ENCODE assay signal across 8 cellular contexts in genomic region chr20:15236812-15237211, GRCh38.
DNase-seq lines count a peak whose midpoint lies in the region; ATAC-seq and TF ChIP-seq lines count a peak whose summit lies in the region.

No MANE protein-coding gene starts in this region.

- H3K4me3 ChIP-seq in colonic mucosa = no peak overlapping the region

- no peaks in the 10 kb centered on the region for H3K4me1 ChIP-seq in colonic mucosa

- no peak overlapping the region for H3K27ac Mint-ChIP-seq in activated CD8-positive, alpha-beta T cell treated with anti-CD3 and anti-CD28 coated beads for 36 hours
- H3K27ac Mint-ChIP-seq in activated CD8-positive, alpha-beta T cell treated with anti-CD3 and anti-CD28 coated beads, Interleukin-2, amount 10 ng/mL, durations not matched to agents 7 days and 5 days = no peak overlapping the region

- H3K9ac ChIP-seq in colonic mucosa (ENCODE audit: low read depth in 2 of 2, low read length in 2 of 2) = no peak overlapping the region

- peak; percentile 48 for TF ChIP-seq CTCF in activated CD8-positive, alpha-beta T cell treated with anti-CD3 and anti-CD28 coated beads for 36 hours (IDR thresholded peaks at IDR 0.05)
- peak; percentile 37 for TF ChIP-seq CTCF in colonic mucosa (IDR thresholded peaks at IDR 0.05)

- no peak overlapping the region for H3K27ac ChIP-seq in colonic mucosa

- H3K27me3 Mint-ChIP-seq in activated CD8-positive, alpha-beta T cell treated with anti-CD3 and anti-CD28 coated beads for 36 hours = no peaks in the 10 kb centered on the region
- H3K27me3 Mint-ChIP-seq in activated CD8-positive, alpha-beta T cell treated with anti-CD3 and anti-CD28 coated beads, Interleukin-2, amount 10 ng/mL, durations not matched to agents 7 days and 5 days (ENCODE audit: low read depth) = no peaks in the 10 kb centered on the region

- H3K27me3 ChIP-seq in colonic mucosa = no peaks in the 10 kb centered on the region

- no peaks in the 10 kb centered on the region for H3K36me3 ChIP-seq in colonic mucosa

- H3K9me3 Mint-ChIP-seq in activated CD8-positive, alpha-beta T cell treated with anti-CD3 and anti-CD28 coated beads for 36 hours = no peaks in the 10 kb centered on the region
- H3K9me3 Mint-ChIP-seq in activated CD8-positive, alpha-beta T cell treated with anti-CD3 and anti-CD28 coated beads, Interleukin-2, amount 10 ng/mL, durations not matched to agents 7 days and 5 days (ENCODE audit: insufficient read depth) = no peaks in the 10 kb centered on the region

- peak; percentile 33 for DNase-seq in activated CD8-positive, alpha-beta T cell treated with anti-CD3 and anti-CD28 coated beads for 36 hours
- DNase-seq in activated CD8-positive, alpha-beta T cell treated with anti-CD3 and anti-CD28 coated beads, Interleukin-2, amount 10 ng/mL, durations not matched to agents 7 days and 5 days = no peak
- DNase-seq in NCI-H1694 treated with DMSO at 0.1 percent for 48 hours (lab: John Stamatoyannopoulos, UW) = peak; percentile 0
- DNase-seq in colonic mucosa = peak; percentile 32
- DNase-seq in non-pigmented ciliary epithelial cell (ENCODE audit: low read depth) = peak; percentile 30
- no peak for DNase-seq in OCI-M2 (lab: John Stamatoyannopoulos, UW; ENCODE audit: unreplicated experiment)
- DNase-seq in anterior cingulate cortex (lab: John Stamatoyannopoulos, UW) = no peak

- H3K4me3 Mint-ChIP-seq in activated CD8-positive, alpha-beta T cell treated with anti-CD3 and anti-CD28 coated beads for 36 hours = no peak overlapping the region
- H3K4me3 Mint-ChIP-seq in activated CD8-positive, alpha-beta T cell treated with anti-CD3 and anti-CD28 coated beads, Interleukin-2, amount 10 ng/mL, durations not matched to agents 7 days and 5 days = no peak overlapping the region

- no peak for ATAC-seq in activated CD8-positive, alpha-beta T cell treated with anti-CD3 and anti-CD28 coated beads for 36 hours
- no peak for ATAC-seq in activated CD8-positive, alpha-beta T cell treated with anti-CD3 and anti-CD28 coated beads, Interleukin-2, amount 10 ng/mL, durations not matched to agents 7 days and 5 days
- peak; percentile 84 for ATAC-seq in HG02588 (IDR thresholded peaks at IDR 0.05; ENCODE audit: unreplicated experiment)

- H3K4me1 Mint-ChIP-seq in activated CD8-positive, alpha-beta T cell treated with anti-CD3 and anti-CD28 coated beads for 36 hours (ENCODE audit: low read depth) = no peaks in the 10 kb centered on the region
- H3K4me1 Mint-ChIP-seq in activated CD8-positive, alpha-beta T cell treated with anti-CD3 and anti-CD28 coated beads, Interleukin-2, amount 10 ng/mL, durations not matched to agents 7 days and 5 days (ENCODE audit: low read depth) = no peaks in the 10 kb centered on the region

- no peaks in the 10 kb centered on the region for H3K9me3 ChIP-seq in colonic mucosa

- POLR2A ChIA-PET in activated CD8-positive, alpha-beta T cell treated with anti-CD3 and anti-CD28 coated beads for 36 hours (lab: Charles Lee) = no interaction called here
- POLR2A ChIA-PET in activated CD8-positive, alpha-beta T cell treated with anti-CD3 and anti-CD28 coated beads, Interleukin-2, amount 10 ng/mL, durations not matched to agents 7 days and 5 days (lab: Charles Lee) = no interaction called here

- intact Hi-C loops in activated CD8-positive, alpha-beta T cell treated with anti-CD3 and anti-CD28 coated beads for 36 hours (cut with micrococcal nuclease) = no loop called here
- intact Hi-C loops in colonic mucosa (cut with DNase I) = loop anchor here (5.0 kb wide), 1 partner anchor 900 kb away; the partner anchor contains the start of gene FLRT3

- CTCF ChIA-PET in activated CD8-positive, alpha-beta T cell treated with anti-CD3 and anti-CD28 coated beads for 36 hours (lab: Charles Lee) = interaction anchor here (1.0 kb wide), 1 partner anchor 11 kb away, joined by 3 read pairs; no protein-coding TSS in a partner anchor
- CTCF ChIA-PET in activated CD8-positive, alpha-beta T cell treated with anti-CD3 and anti-CD28 coated beads, Interleukin-2, amount 10 ng/mL, durations not matched to agents 7 days and 5 days (lab: Charles Lee) = no interaction called here

- H3K36me3 Mint-ChIP-seq in activated CD8-positive, alpha-beta T cell treated with anti-CD3 and anti-CD28 coated beads for 36 hours (ENCODE audit: low read depth) = no peaks in the 10 kb centered on the region
- H3K36me3 Mint-ChIP-seq in activated CD8-positive, alpha-beta T cell treated with anti-CD3 and anti-CD28 coated beads, Interleukin-2, amount 10 ng/mL, durations not matched to agents 7 days and 5 days (ENCODE audit: low read depth) = no peaks in the 10 kb centered on the region

Comparison
In these comparisons a context has a peak if more than half of its experiments do, and no peak if none do; other contexts are left out.
1. DNase-seq: peak in activated CD8-positive, alpha-beta T cell treated with anti-CD3 and anti-CD28 coated beads for 36 hours (single experiment), NCI-H1694 treated with DMSO at 0.1 percent for 48 hours (single experiment), colonic mucosa (single experiment) and non-pigmented ciliary epithelial cell (single experiment); none in activated CD8-positive, alpha-beta T cell treated with anti-CD3 and anti-CD28 coated beads, Interleukin-2, amount 10 ng/mL, durations not matched to agents 7 days and 5 days (single experiment), OCI-M2 (single experiment) and anterior cingulate cortex (0 of 58).